In genomic region chr7:128035712-128036111, GRCh38 we compare ENCODE assay signal across 9 cellular contexts. TPM values are rescaled to one million over a fixed set of nuclear protein-coding genes. Genes with fewer than 3 reads are reported as not detected.
DNase-seq lines count a peak whose midpoint lies in the region; ATAC-seq and TF ChIP-seq lines count a peak whose summit lies in the region.
"Had no signal": no experiment of that assay in that cellular context is flagged by ENCODE, and none has a peak within 500 bp of the region (broad histone marks: within the 10 kb centered on the region; RNA-seq: fewer than 3 reads in every experiment).

No MANE protein-coding gene starts in this region.

- no peak overlapping the region for H2AK5ac ChIP-seq in mesendoderm (ENCODE audit: low read length)

- no peak overlapping the region for H4K8ac ChIP-seq in mesendoderm (ENCODE audit: low read depth, low read length)

- H3K4me2 ChIP-seq in mesendoderm (ENCODE audit: low read length): no peak overlapping the region

- no peak overlapping the region for H2BK15ac ChIP-seq in mesendoderm (replicated peaks; ENCODE audit: low read depth)

- no peak overlapping the region for H3K9ac ChIP-seq in mesendoderm (ENCODE audit: low read length)

- no peaks in the 10 kb centered on the region for H3K79me2 ChIP-seq in mesendoderm (ENCODE audit: control insufficient read depth, insufficient read depth, low read length)

- H3K9me3 ChIP-seq in sigmoid colon (no peaks in the 10 kb centered on the region), right atrium auricular region (no peaks in the 10 kb centered on the region)
- H3K9me3 ChIP-seq: ovary had no signal

- WGBS in mesendoderm (ENCODE audit: extremely low coverage, insufficient coverage, low lambda C conversion rate): no CpG with 5 or more reads among the region's 3 CpGs
- WGBS in sigmoid colon, 2 donors: 72 to 81% methylated on average over 3 of the region's 3 CpGs

- no peak overlapping the region for H2BK5ac ChIP-seq in mesendoderm (ENCODE audit: low read length)

- no peak for ATAC-seq in activated T-helper 17 cell treated with anti-CD3 and anti-CD28 coated beads, Interleukin-2, amount 50 U/mL, for 72 hours (replicated peaks)
- ATAC-seq in HG02970 (IDR thresholded peaks at IDR 0.05; ENCODE audit: low FRiP score, unreplicated experiment): no peak

- H3K4ac ChIP-seq in mesendoderm (ENCODE audit: low read depth, low read length): no peak overlapping the region

- no peak overlapping the region for H3K23ac ChIP-seq in mesendoderm (ENCODE audit: low read length)

- TF ChIP-seq CTCF in sigmoid colon (IDR thresholded peaks at IDR 0.05) (peak in 1 of 4 experiments; percentile 28), right atrium auricular region (IDR thresholded peaks at IDR 0.05) (peak in 1 of 2 donors; percentile 49)

- TF ChIP-seq POLR2A in sigmoid colon (IDR thresholded peaks at IDR 0.05): no peak

- H3K18ac ChIP-seq in mesendoderm (ENCODE audit: low read length): no peak overlapping the region

- no peaks in the 10 kb centered on the region for H3K27me3 ChIP-seq in mesendoderm (ENCODE audit: insufficient read depth, low read length, poor library complexity)
- no peaks in the 10 kb centered on the region for H3K27me3 ChIP-seq in sigmoid colon
- H3K27me3 ChIP-seq in right atrium auricular region: no peaks in the 10 kb centered on the region
- H3K27me3 ChIP-seq: ovary had no signal

- no peak overlapping the region for H2BK120ac ChIP-seq in mesendoderm (ENCODE audit: low read depth, low read length)

- H3K4me1 Mint-ChIP-seq in activated T-helper 17 cell treated with anti-CD3 and anti-CD28 coated beads, Interleukin-2, amount 50 U/mL, for 72 hours: peaks cover 6% of the 10 kb centered on the region

- no peaks in the 10 kb centered on the region for H3K79me1 ChIP-seq in mesendoderm (ENCODE audit: low read length)

- no peaks in the 10 kb centered on the region for H3K36me3 Mint-ChIP-seq in activated T-helper 17 cell treated with anti-CD3 and anti-CD28 coated beads, Interleukin-2, amount 50 U/mL, for 72 hours (ENCODE audit: low read depth)

- H3K9me3 Mint-ChIP-seq in activated T-helper 17 cell treated with anti-CD3 and anti-CD28 coated beads, Interleukin-2, amount 50 U/mL, for 72 hours: no peaks in the 10 kb centered on the region

- peak overlapping the region; percentile 10 for H3K27ac Mint-ChIP-seq in activated T-helper 17 cell treated with anti-CD3 and anti-CD28 coated beads, Interleukin-2, amount 50 U/mL, for 72 hours

- H3K36me3 ChIP-seq in mesendoderm (ENCODE audit: control insufficient read depth, insufficient read depth, low read length): no peaks in the 10 kb centered on the region
- H3K36me3 ChIP-seq in sigmoid colon: no peaks in the 10 kb centered on the region
- no peaks in the 10 kb centered on the region for H3K36me3 ChIP-seq in right atrium auricular region
- H3K36me3 ChIP-seq: ovary had no signal

- H3K4me3 Mint-ChIP-seq in activated T-helper 17 cell treated with anti-CD3 and anti-CD28 coated beads, Interleukin-2, amount 50 U/mL, for 72 hours: no peak overlapping the region

- H3K4me3 ChIP-seq in mesendoderm (ENCODE audit: low read length) (no peak overlapping the region), sigmoid colon (no peak overlapping the region), right atrium auricular region (no peak overlapping the region)
- H3K4me3 ChIP-seq: ovary had no signal

- no peak for TF ChIP-seq EP300 in sigmoid colon (IDR thresholded peaks at IDR 0.05)

- H4K5ac ChIP-seq in mesendoderm (ENCODE audit: low read length): no peak overlapping the region

- intact Hi-C loops in sigmoid colon (cut with DNase I): loop anchor here (10.0 kb wide), 1 partner anchor 451 kb away; the partner anchor contains the start of genes ARF5 and GCC1

- peak; percentile 43 for DNase-seq in Daoy (ENCODE audit: low read depth)
- peak; percentile 58 for DNase-seq in LHCN-M2 (ENCODE audit: low read depth)
- DNase-seq in mesendoderm: peak; percentile 68
- DNase-seq in middle frontal gyrus (ENCODE audit: extremely low spot score, low spot score): no peak
- DNase-seq in sigmoid colon: no peak
- DNase-seq in right atrium auricular region (ENCODE audit: low spot score): no peak
- DNase-seq: ovary had no signal

- peaks cover 1% of the 10 kb centered on the region for H3K4me1 ChIP-seq in mesendoderm (ENCODE audit: control insufficient read depth, low read depth, low read length)
- H3K4me1 ChIP-seq in sigmoid colon: peaks cover 3 to 22% (median 12%) of the 10 kb centered on the region in 4 donors
- peaks cover 0 to 13% of the 10 kb centered on the region in 2 donors for H3K4me1 ChIP-seq in right atrium auricular region

- H3K27ac ChIP-seq in mesendoderm (ENCODE audit: low read depth, low read length) (no peak overlapping the region), sigmoid colon (no peak overlapping the region), right atrium auricular region (no peak overlapping the region)
- H3K27ac ChIP-seq: ovary had no signal

- no peaks in the 10 kb centered on the region for H3K27me3 Mint-ChIP-seq in activated T-helper 17 cell treated with anti-CD3 and anti-CD28 coated beads, Interleukin-2, amount 50 U/mL, for 72 hours

- no peak overlapping the region for H3K56ac ChIP-seq in mesendoderm (ENCODE audit: low read length)

RNA-seq across cellular contexts. Expression of gene LRRC4, which starts 4.5 kb away (rescaled TPM):
- 0.51 and 1.4 TPM in 2 replicates for total RNA-seq in Daoy (2014; rRNA removed; shearing (Covaris generic))
- 0.38 and 0.98 TPM in 2 replicates for total RNA-seq in LHCN-M2 (2014; rRNA removed)
- 2.0 TPM for polyA plus RNA-seq in LHCN-M2 (2012)
- total RNA-seq in activated T-helper 17 cell treated with anti-CD3 and anti-CD28 coated beads, Interleukin-2, amount 50 U/mL, for 72 hours: under 1 TPM in 1 of 2 donors, not detected in 1; 0.13 TPM
- 9.9 TPM for polyA plus RNA-seq in mesendoderm (2013, experiment 1 of 2)
- 9.6 TPM for polyA plus RNA-seq in mesendoderm (2013, experiment 2 of 2)
- 1 to 10 TPM in 3 of 4 donors, under 1 TPM in 1; 0.82 to 1.8 (median 1.4) TPM for total RNA-seq in sigmoid colon
- 1 to 10 TPM in 2 of 3 donors, under 1 TPM in 1; 0.60 to 1.4 (median 1.3) TPM for polyA plus RNA-seq in sigmoid colon
- total RNA-seq in right atrium auricular region: 1 to 10 TPM; 2.9 to 7.2 TPM

Comparison
In these comparisons a context has a peak if more than half of its experiments do, and no peak if none do; other contexts are left out.
1. DNase-seq: peak in Daoy (single experiment), LHCN-M2 (single experiment) and mesendoderm (single experiment); none in middle frontal gyrus (single experiment), sigmoid colon (single experiment) and right atrium auricular region (single experiment).